1 cellular context compared by ENCODE assay signal in genomic region chr2:21860913-21861312, GRCh38.
TF ChIP-seq lines count a peak whose summit lies in the region.

No MANE protein-coding gene starts in this region.

TF ChIP-seq in H1, 55 proteins besides CTCF, POLR2A, EP300 and RAD21:
- TF ChIP-seq MAFK (IDR thresholded peaks at IDR 0.05; ENCODE audit: low read depth, low read length): 0 out of 2 replicates have a peak, but pooled peaks have one; percentile 16
- no peak for TF ChIP-seq YY1 (IDR thresholded peaks at IDR 0.05; ENCODE audit: low read depth, low read length)
- no peak for TF ChIP-seq GTF2F1 (IDR thresholded peaks at IDR 0.05; ENCODE audit: borderline replicate concordance, low read depth, low read length)
- no peak for TF ChIP-seq SIN3A (conservative IDR thresholded peaks at IDR 0.05 in 1 of 2, IDR thresholded peaks at IDR 0.05 in 1 of 2; ENCODE audit: low read depth in 1 of 2, low read length in 2 of 2)
- no peak for TF ChIP-seq NANOG (IDR thresholded peaks at IDR 0.05; ENCODE audit: insufficient read depth, low read depth, low read length, poor library complexity, severe bottlenecking)
